ENCODE assay signal across 8 cellular contexts in genomic region chr22:49934144-49934890, GRCh38. TPM values are rescaled to one million over a fixed set of nuclear protein-coding genes. Genes with fewer than 3 reads are reported as not detected.
DNase-seq lines count a peak whose midpoint lies in the region; ATAC-seq lines count a peak whose summit lies in the region.

No MANE protein-coding gene starts in this region.

- ATAC-seq in esophagus mucosa: peak; percentile 25
- no peak for ATAC-seq in HG03159 (IDR thresholded peaks at IDR 0.05; ENCODE audit: unreplicated experiment)
- ATAC-seq in GM21526 (IDR thresholded peaks at IDR 0.05; ENCODE audit: low FRiP score, unreplicated experiment): no peak

- H3K9ac ChIP-seq in neuronal stem cell (ENCODE audit: low read depth, low read length, poor library complexity): peak overlapping the region; percentile 21

- no peaks in the 10 kb centered on the region for H3K36me3 ChIP-seq in neuronal stem cell (replicated peaks in 1 of 2; ENCODE audit: control insufficient read depth in 2 of 2, insufficient read depth in 2 of 2, low read length in 2 of 2)

- WGBS in neuronal stem cell (ENCODE audit: extremely low coverage in 2 of 2, insufficient read length in 2 of 2, insufficient replicate concordance in 1 of 2), 2 donors: no CpG with 5 or more reads among the region's 24 CpGs

- peak overlapping the region; percentile 59 for H2AFZ ChIP-seq in neuronal stem cell (ENCODE audit: low read length)

- no peaks in the 10 kb centered on the region for H3K79me1 ChIP-seq in neuronal stem cell (ENCODE audit: low read depth, low read length)

- peak overlapping the region; percentile 24 for H4K91ac ChIP-seq in neuronal stem cell (ENCODE audit: low read depth, low read length, poor library complexity)

- H2BK15ac ChIP-seq in neuronal stem cell (ENCODE audit: low read length): peak overlapping the region; percentile 94

- H3K27me3 ChIP-seq in neuronal stem cell (ENCODE audit: control insufficient read depth in 3 of 3, insufficient read depth in 3 of 3, low read depth in 1 of 3, low read length in 3 of 3): peaks cover 0 to 18% (median 10%) of the 10 kb centered on the region in 3 experiments

- peak overlapping the region; percentile 55 for H3K23ac ChIP-seq in neuronal stem cell (ENCODE audit: low read depth, low read length, poor library complexity)

- peak overlapping the region; percentile 68 for H2AK5ac ChIP-seq in neuronal stem cell (ENCODE audit: low read depth, low read length)

- DNase-seq in NCI-H748 (lab: John Stamatoyannopoulos, UW; ENCODE audit: unreplicated experiment) (peak; percentile 28), NCI-H748 treated with DMSO at 0.1 percent for 48 hours (lab: John Stamatoyannopoulos, UW) (no peak), T-helper 9 cell (peak; percentile 38), neuronal stem cell (ENCODE audit: low spot score) (no peak), epidermal melanocyte (ENCODE audit: insufficient read length, low spot score) (no peak)

- peak overlapping the region; percentile 75 for H2BK12ac ChIP-seq in neuronal stem cell (ENCODE audit: low read length)

- peak overlapping the region; percentile 29 for H4K8ac ChIP-seq in neuronal stem cell (ENCODE audit: low read depth, low read length)

- H3K4me3 ChIP-seq in neuronal stem cell (ENCODE audit: low read length in 2 of 2): no peak overlapping the region

- peak overlapping the region; percentile 61 for H2BK120ac ChIP-seq in neuronal stem cell (ENCODE audit: low read depth, low read length)

- H3K9me3 ChIP-seq in neuronal stem cell (replicated peaks in 1 of 2; ENCODE audit: control insufficient read depth in 2 of 2, insufficient read depth in 1 of 2, low read depth in 1 of 2, low read length in 2 of 2): no peaks in the 10 kb centered on the region

- H3K4me2 ChIP-seq in neuronal stem cell (ENCODE audit: insufficient read depth, low read length, poor library complexity, severe bottlenecking): no peak overlapping the region

- H3K27ac ChIP-seq in neuronal stem cell (replicated peaks; ENCODE audit: low read length): no peak overlapping the region

- H3K14ac ChIP-seq in neuronal stem cell (ENCODE audit: low read length): peak overlapping the region; percentile 82

- peaks cover 8 to 17% of the 10 kb centered on the region in 2 donors for H3K4me1 ChIP-seq in neuronal stem cell (ENCODE audit: control insufficient read depth in 2 of 2, insufficient read depth in 1 of 2, low read depth in 1 of 2, low read length in 2 of 2)

- H2BK5ac ChIP-seq in neuronal stem cell (ENCODE audit: low read length): peak overlapping the region; percentile 82

- peak overlapping the region; percentile 53 for H3K4ac ChIP-seq in neuronal stem cell (ENCODE audit: low read length)

- peak overlapping the region; percentile 95 for H3K18ac ChIP-seq in neuronal stem cell (ENCODE audit: low read length)

RNA-seq across cellular contexts. Expression of gene CRELD2, which starts 15.9 kb away (rescaled TPM):
- 25.5 TPM for total RNA-seq in esophagus mucosa
- 12.6 TPM for polyA plus RNA-seq in neuronal stem cell (2013, experiment 1 of 2)
- polyA plus RNA-seq in neuronal stem cell (2013, experiment 2 of 2): 12.2 TPM

RNA-seq across cellular contexts. Expression of gene ALG12, which starts 16.1 kb away (rescaled TPM):
- total RNA-seq in esophagus mucosa: 10.1 TPM
- 9.3 TPM for polyA plus RNA-seq in neuronal stem cell (2013, experiment 1 of 2)
- 9.1 TPM for polyA plus RNA-seq in neuronal stem cell (2013, experiment 2 of 2)

RNA-seq across cellular contexts. Expression of gene PIM3, which starts 26.3 kb away (rescaled TPM):
- total RNA-seq in esophagus mucosa: 50.5 TPM
- polyA plus RNA-seq in neuronal stem cell (2013, experiment 1 of 2): 38.0 TPM
- polyA plus RNA-seq in neuronal stem cell (2013, experiment 2 of 2): 37.0 TPM

Comparison
In these comparisons a context has a peak if more than half of its experiments do, and no peak if none do; other contexts are left out.
1. DNase-seq: peak in NCI-H748 (single experiment) and T-helper 9 cell (single experiment); none in NCI-H748 treated with DMSO at 0.1 percent for 48 hours (single experiment), neuronal stem cell (single experiment) and epidermal melanocyte (single experiment).